8 cellular contexts compared by ENCODE assay signal in the genomic region with DNA sequence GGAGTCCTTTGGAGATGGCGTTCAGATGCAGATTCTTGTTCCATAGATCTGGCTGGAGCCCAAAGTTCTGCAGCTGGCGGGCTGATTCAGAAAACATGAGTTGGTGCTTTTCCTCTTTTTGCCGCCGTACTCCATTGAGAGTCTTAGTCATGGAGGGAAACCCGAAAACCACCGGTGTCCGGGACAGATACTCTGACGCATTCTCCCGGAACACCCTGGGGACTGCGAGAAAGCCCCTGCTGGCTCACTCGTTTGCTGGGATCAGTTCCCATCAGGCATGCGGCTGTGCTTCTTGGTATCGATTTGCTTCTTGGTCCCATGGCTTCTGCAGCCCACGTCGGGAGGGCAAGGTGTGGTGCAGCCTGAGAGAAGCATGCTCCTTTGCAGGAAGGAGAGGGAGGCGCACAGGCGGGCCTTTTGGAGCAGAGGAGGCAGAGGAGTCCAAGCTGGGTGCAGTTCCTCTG. TPM values are rescaled to one million over a fixed set of nuclear protein-coding genes. Genes with fewer than 3 reads are reported as not detected.
DNase-seq lines count a peak whose midpoint lies in the region; ATAC-seq, FAIRE-seq and TF ChIP-seq lines count a peak whose summit lies in the region.

No MANE protein-coding gene starts in this region.

- no peak for FAIRE-seq in pancreas (lab: Jason Lieb, UNC)

- H3K9me2 ChIP-seq in hepatocyte (replicated peaks; ENCODE audit: insufficient read depth): no peaks in the 10 kb centered on the region

- TF ChIP-seq CTCF in esophagus squamous epithelium (IDR thresholded peaks at IDR 0.05) (no peak), pancreas (IDR thresholded peaks at IDR 0.05) (no peak), hepatocyte (IDR thresholded peaks at IDR 0.05; ENCODE audit: poor library complexity) (no peak)

- no peak overlapping the region for H3K4me2 ChIP-seq in hepatocyte

- WGBS in esophagus squamous epithelium, 2 donors: 35 to 37% methylated on average over 4 to 14 of the region's 17 CpGs
- 76 to 79% methylated on average over 17 of the region's 17 CpGs for WGBS in pancreas, 2 donors
- 87% methylated on average over 17 of the region's 17 CpGs for WGBS in hepatocyte (ENCODE audit: low lambda C conversion rate, missing lambda C conversion rate)

- H3K4me1 ChIP-seq in esophagus squamous epithelium (peaks cover 16 to 76% (median 61%) of the 10 kb centered on the region in 3 donors), pancreas (peaks cover 0 to 12% (median 0%) of the 10 kb centered on the region in 3 donors), hepatocyte (ENCODE audit: insufficient read depth) (peaks cover 11% of the 10 kb centered on the region)

- H3K36me3 ChIP-seq in esophagus squamous epithelium: peaks cover 0 to 8% (median 0%) of the 10 kb centered on the region in 3 donors
- H3K36me3 ChIP-seq in pancreas: no peaks in the 10 kb centered on the region
- H3K36me3 ChIP-seq in hepatocyte (replicated peaks; ENCODE audit: insufficient read depth, low read depth): no peaks in the 10 kb centered on the region

- H4K20me1 ChIP-seq in hepatocyte (ENCODE audit: insufficient read depth, poor library complexity, severe bottlenecking): no peaks in the 10 kb centered on the region

- TF ChIP-seq POLR2A in esophagus squamous epithelium (IDR thresholded peaks at IDR 0.05): peak in 1 of 4 donors; percentile 22

- H3K27ac ChIP-seq in esophagus squamous epithelium (peak overlapping the region in 3 of 4 donors; percentile 11 to 77 (median 68)), pancreas (peak overlapping the region in 2 of 4 donors; percentile 18 to 37), hepatocyte (no peak overlapping the region)

- H3K79me2 ChIP-seq in hepatocyte: peaks cover 4% of the 10 kb centered on the region

- peak; percentile 72 for DNase-seq in GF-D8 (lab: John Stamatoyannopoulos, UW)
- DNase-seq in RPMI7951 (ENCODE audit: low read depth): peak; percentile 91
- no peak for DNase-seq in esophagus squamous epithelium (lab: John Stamatoyannopoulos, UW)
- DNase-seq in pancreas: peak in 1 of 6 donors; percentile 50
- no peak for DNase-seq in NCI-H1105 treated with DMSO at 0.1 percent for 48 hours (lab: John Stamatoyannopoulos, UW)
- no peak for DNase-seq in NCI-H2196 treated with DMSO at 0.1 percent for 48 hours (lab: John Stamatoyannopoulos, UW; ENCODE audit: unreplicated experiment)
- no peak for DNase-seq in NCI-H2029 treated with DMSO at 0.1 percent for 48 hours (lab: John Stamatoyannopoulos, UW)
- DNase-seq in hepatocyte (ENCODE audit: low spot score): no peak

- intact Hi-C loops in esophagus squamous epithelium (cut with DNase I): no loop called here
- intact Hi-C loops in pancreas (cut with DNase I): no loop called here

- H3K4me3 ChIP-seq in esophagus squamous epithelium (no peak overlapping the region), pancreas (no peak overlapping the region), hepatocyte (no peak overlapping the region)

- ATAC-seq in pancreas: peak in 3 of 4 donors; percentile 15 to 69 (median 69)

- no peaks in the 10 kb centered on the region for H3K27me3 ChIP-seq in esophagus squamous epithelium
- H3K27me3 ChIP-seq in pancreas: no peaks in the 10 kb centered on the region
- H3K27me3 ChIP-seq in hepatocyte: no peaks in the 10 kb centered on the region

- H2AFZ ChIP-seq in hepatocyte: no peak overlapping the region

- H3K9me3 ChIP-seq in esophagus squamous epithelium (no peaks in the 10 kb centered on the region), pancreas (no peaks in the 10 kb centered on the region), hepatocyte (ENCODE audit: low read depth) (no peaks in the 10 kb centered on the region)

RNA-seq across cellular contexts. Expression of a gene that starts 30.8 kb away (rescaled TPM):
- total RNA-seq in RPMI7951 (2014; rRNA removed; shearing (Covaris generic)): 44.3 and 46.6 TPM in 2 replicates
- total RNA-seq in esophagus squamous epithelium: 10 to 100 TPM; 17.1 to 37.8 (median 26.2) TPM
- total RNA-seq in pancreas: 10 to 100 TPM; 10.0 to 28.4 (median 18.2) TPM
- 10 to 100 TPM; 10.9 to 11.8 TPM for polyA plus RNA-seq in pancreas
- 15.4 and 21.6 TPM in 2 replicates for total RNA-seq in hepatocyte
- 26.2 and 35.2 TPM in 2 replicates for polyA plus RNA-seq in hepatocyte

Comparison
In these comparisons a context has a peak if more than half of its experiments do, and no peak if none do; other contexts are left out.
1. DNase-seq: peak in GF-D8 (single experiment) and RPMI7951 (single experiment); none in esophagus squamous epithelium (single experiment), NCI-H1105 treated with DMSO at 0.1 percent for 48 hours (single experiment), NCI-H2196 treated with DMSO at 0.1 percent for 48 hours (single experiment), NCI-H2029 treated with DMSO at 0.1 percent for 48 hours (single experiment) and hepatocyte (single experiment).